In genomic region chr9:38062106-38062497, GRCh38 we compare ENCODE assay signal across 3 cellular contexts.
TF ChIP-seq lines count a peak whose summit lies in the region.

No MANE protein-coding gene starts in this region.

TF ChIP-seq in A549, 52 proteins besides CTCF, POLR2A, EP300 and RAD21:
- TF ChIP-seq NPAS2 (CRISPR knock-in tag; IDR thresholded peaks at IDR 0.05; ENCODE audit: borderline replicate concordance) (no peak), RFX5 (IDR thresholded peaks at IDR 0.05) (no peak), PHF8 (IDR thresholded peaks at IDR 0.05; ENCODE audit: borderline replicate concordance, low read depth) (no peak), ZNF302 (CRISPR knock-in tag; IDR thresholded peaks at IDR 0.05) (no peak), RARB (CRISPR knock-in tag; IDR thresholded peaks at IDR 0.05) (no peak), RCOR1 (IDR thresholded peaks at IDR 0.05; ENCODE audit: low read depth, low read length) (no peak)

TF ChIP-seq in K562, 482 proteins besides CTCF, POLR2A, EP300 and RAD21:
- TF ChIP-seq ZNF436 (CRISPR knock-in tag; IDR thresholded peaks at IDR 0.05) = no peak
- TF ChIP-seq FOXK1 (CRISPR knock-in tag; IDR thresholded peaks at IDR 0.05; ENCODE audit: borderline replicate concordance) = 0 out of 2 replicates have a peak, but pooled peaks have one; percentile 22
- TF ChIP-seq RBM15 (IDR thresholded peaks at IDR 0.05; ENCODE audit: insufficient read depth, low read length) = no peak
- 0 out of 2 replicates have a peak, but pooled peaks have one; percentile 6 for TF ChIP-seq GABPB1 (CRISPR knock-in tag; IDR thresholded peaks at IDR 0.05)
- 0 out of 2 replicates have a peak, but pooled peaks have one; percentile 5 for TF ChIP-seq MAX (CRISPR knock-in tag; IDR thresholded peaks at IDR 0.05)
- no peak for TF ChIP-seq THRAP3 (IDR thresholded peaks at IDR 0.05; ENCODE audit: borderline replicate concordance)
- TF ChIP-seq BCOR (IDR thresholded peaks at IDR 0.05) = 0 out of 2 replicates have a peak, but pooled peaks have one; percentile 4
- TF ChIP-seq RBM25 (IDR thresholded peaks at IDR 0.05; ENCODE audit: low read depth, low read length, severe bottlenecking) = peak; percentile 81
- TF ChIP-seq MTA2 (IDR thresholded peaks at IDR 0.05; ENCODE audit: low read depth) = no peak
TF ChIP-seq in K562: peak in this region for 5.

TF ChIP-seq in neural cell, 6 proteins besides CTCF, POLR2A, EP300 and RAD21:
- TF ChIP-seq MXI1 (conservative IDR thresholded peaks at IDR 0.05; ENCODE audit: poor library complexity, severe bottlenecking) (no peak), TAF1 (IDR thresholded peaks at IDR 0.05; ENCODE audit: low read depth) (no peak)
TF ChIP-seq in neural cell: peak in this region for 0.
